ENCODE assay signal across 29 cellular contexts in the genomic region with DNA sequence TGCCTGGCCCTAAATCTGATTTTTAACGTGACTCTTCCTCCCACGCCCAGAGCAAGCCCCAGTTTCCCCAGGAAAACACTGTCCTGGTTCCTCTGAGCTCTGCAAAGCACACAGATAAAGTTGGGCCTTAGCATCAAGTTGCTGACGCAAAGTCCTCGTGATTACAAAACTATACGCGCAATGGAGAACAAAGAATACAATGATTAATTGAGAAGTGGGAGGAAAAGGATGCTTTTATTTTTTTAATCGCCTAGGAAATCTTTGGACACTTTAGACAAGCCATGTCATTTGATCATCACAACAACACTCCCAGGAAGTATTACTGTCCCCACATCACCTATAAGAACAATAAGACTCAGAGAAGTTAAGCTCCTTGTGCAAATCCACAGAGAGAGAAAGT. TPM values are rescaled to one million over a fixed set of nuclear protein-coding genes. Genes with fewer than 3 reads are reported as not detected.
"Had no signal": no experiment of that assay in that cellular context is flagged by ENCODE, and none has a peak within 500 bp of the region (broad histone marks: within the 10 kb centered on the region; RNA-seq: fewer than 3 reads in every experiment).

No MANE protein-coding gene starts in this region.

- H3K27me3 ChIP-seq: dorsolateral prefrontal cortex, esophagus squamous epithelium, gastrocnemius medialis, heart right ventricle, left lung had no signal

- H3K4me3 Mint-ChIP-seq: memory B cell; naive thymus-derived CD4-positive, alpha-beta T cell had no signal

- H3K36me3 ChIP-seq: esophagus squamous epithelium, gastrocnemius medialis, heart right ventricle, left lung, lower lobe of right lung had no signal

- H3K4me1 Mint-ChIP-seq: memory B cell; naive thymus-derived CD4-positive, alpha-beta T cell had no signal

- H3K27ac ChIP-seq: coronary artery, dorsolateral prefrontal cortex, esophagus squamous epithelium, gastrocnemius medialis, heart right ventricle, left lung, lower lobe of right lung had no signal

- H3K4me1 ChIP-seq: gastrocnemius medialis, left lung, lower lobe of right lung had no signal

- H3K27ac Mint-ChIP-seq: memory B cell; naive thymus-derived CD4-positive, alpha-beta T cell had no signal

- DNase-seq: dermis blood vessel endothelial cell; dorsolateral prefrontal cortex; effector CD4-positive, alpha-beta T cell; effector memory CD4-positive, alpha-beta T cell; esophagus squamous epithelium; foreskin fibroblast; foreskin melanocyte; gastrocnemius medialis; glutamatergic neuron; head of caudate nucleus; heart right ventricle; hippocampal formation; kidney; kidney glomerular epithelial cell; left colon; left lung; left ventricle myocardium superior; lower lobe of right lung; mammary epithelial cell; mesendoderm; midbrain; naive thymus-derived CD4-positive, alpha-beta T cell had no signal

- H3K36me3 Mint-ChIP-seq: memory B cell had no signal

- H3K4me3 ChIP-seq: coronary artery, dorsolateral prefrontal cortex, esophagus squamous epithelium, gastrocnemius medialis, heart right ventricle, left lung, lower lobe of right lung had no signal

- H3K9me3 ChIP-seq: esophagus squamous epithelium, gastrocnemius medialis, lower lobe of right lung had no signal

RNA-seq across cellular contexts. Expression of a gene that starts 30.5 kb away (rescaled TPM):
- total RNA-seq: chondrocyte; dermis blood vessel endothelial cell; endothelial cell of umbilical vein; epithelial cell of proximal tubule; esophagus squamous epithelium; gastrocnemius medialis; glomerular endothelial cell; kidney; left colon; left lung; left ventricle myocardium superior; lower lobe of right lung; mammary epithelial cell; mononuclear cell; naive thymus-derived CD4-positive, alpha-beta T cell had no signal
- polyA plus RNA-seq: endothelial cell of umbilical vein; mammary epithelial cell; naive thymus-derived CD4-positive, alpha-beta T cell had no signal
